ENCODE assay signal across 28 cellular contexts in genomic region chr11:79402912-79403311, GRCh38.
"Had no signal": no experiment of that assay in that cellular context is flagged by ENCODE, and none has a peak within 500 bp of the region (broad histone marks: within the 10 kb centered on the region; RNA-seq: fewer than 3 reads in every experiment).

No MANE protein-coding gene starts in this region.

- H3K27me3 ChIP-seq: stomach, suprapubic skin, testis, thyroid gland, tibial artery, tibial nerve, upper lobe of left lung, upper lobe of right lung, uterus, vagina had no signal

- H3K27ac ChIP-seq: stomach, suprapubic skin, testis, thoracic aorta, thyroid gland, tibial artery, tibial nerve, transverse colon, upper lobe of left lung, upper lobe of right lung, uterus, vagina had no signal

- H3K9me3 ChIP-seq: stomach, suprapubic skin, testis, thoracic aorta, thyroid gland, tibial artery, tibial nerve, transverse colon, upper lobe of left lung, upper lobe of right lung, uterus, vagina had no signal

- H3K4me1 ChIP-seq: stomach, testis, tibial artery, tibial nerve, transverse colon, upper lobe of left lung, upper lobe of right lung, uterus, vagina had no signal

- H3K9me3 Mint-ChIP-seq: stimulated activated naive CD8-positive, alpha-beta T cell treated with anti-CD3 and anti-CD28 coated beads, Interleukin-15, Interleukin-2, amounts not matched to agents 100 ng/mL and 50 ng/mL, for 24 hours had no signal

- H3K36me3 Mint-ChIP-seq: stimulated activated effector memory CD8-positive, alpha-beta T cell treated with anti-CD3 and anti-CD28 coated beads, Interleukin-12 subunit alpha, Interleukin-12 subunit beta, amount 100 ng/mL, for 72 hours; stimulated activated memory B cell treated with anti-CD40 and anti-IgM and Interleukin-4, amounts not matched to agents 10 μg/mL and 1 μg/mL and 100 μg/mL, for 72 hours; stimulated activated naive B cell treated with anti-CD40 and anti-IgM and Interleukin-4, amounts not matched to agents 10 μg/mL and 1 μg/mL and 100 μg/mL, for 72 hours had no signal

- H3K27ac Mint-ChIP-seq: stimulated activated effector memory CD8-positive, alpha-beta T cell treated with anti-CD3 and anti-CD28 coated beads, Interleukin-12 subunit alpha, Interleukin-12 subunit beta, amount 100 ng/mL, for 72 hours; stimulated activated memory B cell treated with anti-CD40 and anti-IgM and Interleukin-4, amounts not matched to agents 10 μg/mL and 1 μg/mL and 100 μg/mL, for 72 hours; stimulated activated naive B cell treated with anti-CD40 and anti-IgM and Interleukin-4, amounts not matched to agents 10 μg/mL and 1 μg/mL and 100 μg/mL, for 72 hours; stimulated activated naive CD8-positive, alpha-beta T cell treated with anti-CD3 and anti-CD28 coated beads, Interleukin-15, amount 100 ng/mL, for 72 hours; stimulated activated naive CD8-positive, alpha-beta T cell treated with anti-CD3 and anti-CD28 coated beads, Interleukin-15, Interleukin-2, amounts not matched to agents 100 ng/mL and 50 ng/mL, for 24 hours; type B pancreatic cell had no signal

- H3K4me3 ChIP-seq: stomach, suprapubic skin, testis, thoracic aorta, thyroid gland, tibial artery, tibial nerve, transverse colon, upper lobe of left lung, upper lobe of right lung, uterus, vagina had no signal

- H3K4me1 Mint-ChIP-seq: stimulated activated effector memory CD8-positive, alpha-beta T cell treated with anti-CD3 and anti-CD28 coated beads, Interleukin-12 subunit alpha, Interleukin-12 subunit beta, amount 100 ng/mL, for 72 hours; stimulated activated naive CD8-positive, alpha-beta T cell treated with anti-CD3 and anti-CD28 coated beads, Interleukin-15, amount 100 ng/mL, for 72 hours had no signal

- H3K4me3 Mint-ChIP-seq: stimulated activated effector memory CD8-positive, alpha-beta T cell treated with anti-CD3 and anti-CD28 coated beads, Interleukin-12 subunit alpha, Interleukin-12 subunit beta, amount 100 ng/mL, for 72 hours; stimulated activated memory B cell treated with anti-CD40 and anti-IgM and Interleukin-4, amounts not matched to agents 10 μg/mL and 1 μg/mL and 100 μg/mL, for 72 hours; stimulated activated naive B cell treated with anti-CD40 and anti-IgM and Interleukin-4, amounts not matched to agents 10 μg/mL and 1 μg/mL and 100 μg/mL, for 72 hours; stimulated activated naive CD8-positive, alpha-beta T cell treated with anti-CD3 and anti-CD28 coated beads, Interleukin-15, amount 100 ng/mL, for 72 hours; stimulated activated naive CD8-positive, alpha-beta T cell treated with anti-CD3 and anti-CD28 coated beads, Interleukin-15, Interleukin-2, amounts not matched to agents 100 ng/mL and 50 ng/mL, for 24 hours; type B pancreatic cell had no signal

- DNase-seq: stimulated activated CD4-positive, alpha-beta T cell treated with anti-CD3 and anti-CD28 coated beads, Interleukin-2, amount 100 ng/mL, for 48 hours; stimulated activated CD4-positive, alpha-beta T cell treated with anti-CD3 and anti-CD28 coated beads, Interleukin-4, amount 100 ng/mL, for 1 hour; stimulated activated CD4-positive, alpha-beta T cell treated with anti-CD3 and anti-CD28 coated beads, Interleukin-4, amount 100 ng/mL, for 24 hours; stimulated activated CD4-positive, alpha-beta T cell treated with anti-CD3 and anti-CD28 coated beads, Interleukin-4, amount 100 ng/mL, for 4 hours; stimulated activated CD8-positive, alpha-beta memory T cell treated with anti-CD3 and anti-CD28 coated beads, Interleukin-4, amount 100 ng/mL, for 48 hours; stimulated activated naive B cell treated with anti-CD40 and anti-IgM and Interleukin-4, amounts not matched to agents 10 μg/mL and 1 μg/mL and 100 μg/mL, for 72 hours; stimulated activated naive CD4-positive, alpha-beta T cell; stimulated activated naive CD4-positive, alpha-beta T cell treated with Interleukin-2 at 50 U/mL for 16 hours; stimulated activated naive CD8-positive, alpha-beta T cell treated with anti-CD3 and anti-CD28 coated beads, Interleukin-15, amount 100 ng/mL, for 72 hours; stimulated activated naive CD8-positive, alpha-beta T cell treated with anti-CD3 and anti-CD28 coated beads, Interleukin-15, Interleukin-2, amounts not matched to agents 100 U/mL and 50 U/mL, for 24 hours; stomach; substantia nigra; testis; thyroid gland; tibial artery; transverse colon; trophoblast cell; upper lobe of left lung; upper lobe of right lung; uterus had no signal

- H3K27me3 Mint-ChIP-seq: stimulated activated memory B cell treated with anti-CD40 and anti-IgM and Interleukin-4, amounts not matched to agents 10 μg/mL and 1 μg/mL and 100 μg/mL, for 72 hours; stimulated activated naive CD8-positive, alpha-beta T cell treated with anti-CD3 and anti-CD28 coated beads, Interleukin-15, amount 100 ng/mL, for 72 hours had no signal

- H3K36me3 ChIP-seq: stomach, suprapubic skin, thoracic aorta, thyroid gland, tibial artery, tibial nerve, transverse colon, upper lobe of left lung, upper lobe of right lung, uterus, vagina had no signal

- ATAC-seq: stimulated activated effector memory CD8-positive, alpha-beta T cell treated with anti-CD3 and anti-CD28 coated beads, Interleukin-12 subunit alpha, Interleukin-12 subunit beta, amount 100 ng/mL, for 72 hours; stimulated activated memory B cell treated with anti-CD40 and anti-IgM and Interleukin-4, amounts not matched to agents 10 μg/mL and 1 μg/mL and 100 μg/mL, for 72 hours; stimulated activated naive B cell treated with anti-CD40 and anti-IgM and Interleukin-4, amounts not matched to agents 10 μg/mL and 1 μg/mL and 100 μg/mL, for 72 hours; stimulated activated naive CD8-positive, alpha-beta T cell treated with anti-CD3 and anti-CD28 coated beads, Interleukin-15, amount 100 ng/mL, for 72 hours; stimulated activated naive CD8-positive, alpha-beta T cell treated with anti-CD3 and anti-CD28 coated beads, Interleukin-15, Interleukin-2, amounts not matched to agents 100 U/mL and 50 U/mL, for 24 hours; upper lobe of right lung had no signal
